ENCODE assay signal across 1 cellular context in the genomic region with DNA sequence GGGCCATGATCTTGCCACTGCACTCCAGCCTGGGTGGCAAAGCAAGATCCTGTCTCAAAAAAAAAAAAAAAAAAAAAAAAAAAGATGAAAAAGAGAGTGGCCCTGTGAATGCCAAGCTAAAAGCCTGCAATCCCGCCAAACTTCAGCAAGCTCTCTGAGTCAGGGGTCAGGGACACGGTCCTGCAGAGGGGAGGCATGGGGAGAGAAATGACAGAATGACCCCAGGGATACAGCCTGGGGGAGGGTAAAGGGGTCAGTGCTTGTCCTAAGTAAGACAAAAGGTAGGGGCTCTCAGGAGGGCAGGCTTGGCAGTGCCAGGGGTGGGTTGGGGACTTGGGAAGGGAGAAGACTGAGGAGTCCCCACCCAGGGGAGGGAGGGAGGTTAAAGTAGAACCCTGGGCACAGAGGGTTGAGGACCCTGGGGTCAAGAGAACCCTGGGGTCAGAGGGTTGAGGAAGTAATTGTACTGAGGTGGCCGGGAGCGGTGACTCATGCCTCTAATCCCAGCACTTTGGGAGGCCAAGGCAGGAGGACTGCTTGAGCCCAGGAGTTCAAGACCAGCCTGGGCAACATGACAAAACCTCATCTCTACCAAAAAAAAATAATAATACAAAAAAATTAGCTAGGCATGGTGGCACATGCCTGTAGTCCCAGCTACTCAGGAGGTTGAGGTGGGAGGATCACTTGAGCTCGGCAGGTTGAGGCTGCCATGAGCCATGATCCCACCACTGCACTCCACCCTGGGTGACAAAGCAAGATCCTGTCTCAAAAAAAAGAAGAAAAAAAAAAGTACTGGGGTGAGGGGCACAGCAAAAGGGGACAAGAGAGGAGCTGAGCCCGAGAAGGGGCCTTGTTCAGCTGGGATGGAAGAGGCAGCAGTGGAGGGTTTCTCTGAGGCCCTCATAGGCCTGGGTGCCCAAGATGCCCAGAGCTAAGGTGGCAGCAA.
TF ChIP-seq lines count a peak whose summit lies in the region.

No MANE protein-coding gene starts in this region.

TF ChIP-seq in H1, 55 proteins besides CTCF, POLR2A, EP300 and RAD21:
- TF ChIP-seq, protein P1, sequence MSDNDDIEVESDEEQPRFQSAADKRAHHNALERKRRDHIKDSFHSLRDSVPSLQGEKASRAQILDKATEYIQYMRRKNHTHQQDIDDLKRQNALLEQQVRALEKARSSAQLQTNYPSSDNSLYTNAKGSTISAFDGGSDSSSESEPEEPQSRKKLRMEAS (IDR thresholded peaks at IDR 0.05) = no peak
- TF ChIP-seq ASH2L (IDR thresholded peaks at IDR 0.05; ENCODE audit: low read length) (no peak), KDM5A (IDR thresholded peaks at IDR 0.05; ENCODE audit: low read length) (no peak)
TF ChIP-seq in H1: peak in this region for 0.
